ENCODE assay signal across 9 cellular contexts in the genomic region with DNA sequence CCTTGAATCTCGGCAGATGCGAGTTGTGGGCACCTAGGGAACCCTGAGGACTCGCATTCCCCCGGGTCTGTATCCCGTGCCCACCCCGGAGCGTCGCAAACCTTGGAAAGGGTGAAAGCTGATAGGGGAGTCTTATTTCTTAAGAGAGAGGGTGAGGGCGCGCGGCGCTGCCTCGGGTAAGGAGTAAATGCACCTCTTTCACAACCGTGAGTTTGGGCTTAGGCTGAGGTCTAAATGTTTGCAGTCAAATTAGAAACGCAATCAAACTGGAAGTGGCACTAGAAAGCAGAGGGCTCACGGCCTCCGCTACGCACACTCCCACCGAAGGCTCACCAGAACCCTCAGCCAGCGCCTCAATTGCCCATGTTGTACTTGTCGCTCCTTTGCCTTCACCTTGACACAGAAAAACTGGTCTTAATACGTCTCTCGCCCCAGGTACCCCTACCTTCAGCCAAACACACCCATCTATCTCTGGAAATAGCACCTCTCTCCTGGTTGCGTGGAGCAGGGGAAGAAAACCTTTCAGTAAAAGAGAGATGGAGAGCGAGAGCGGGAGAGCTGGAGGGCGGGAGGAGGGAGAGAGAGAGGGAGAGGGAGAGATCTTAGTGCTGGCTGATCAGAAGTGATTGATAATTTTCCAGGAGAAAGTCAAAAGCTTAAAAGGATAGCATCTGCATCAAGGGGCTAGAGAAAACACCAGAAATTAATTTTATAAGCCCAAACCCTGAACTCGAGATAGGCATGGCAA. TPM values are rescaled to one million over a fixed set of nuclear protein-coding genes. Genes with fewer than 3 reads are reported as not detected.
A peak's percentile ranks its signal among the peaks of the same experiment; 100 is the strongest.
DNase-seq lines count a peak whose midpoint lies in the region; ATAC-seq and TF ChIP-seq lines count a peak whose summit lies in the region.
"Had no signal": no experiment of that assay in that cellular context is flagged by ENCODE, and none has a peak within 500 bp of the region (broad histone marks: within the 10 kb centered on the region; RNA-seq: fewer than 3 reads in every experiment).

No MANE protein-coding gene starts in this region.

- no peaks in the 10 kb centered on the region for H3K36me3 Mint-ChIP-seq in osteocyte (ENCODE audit: unreplicated experiment)

- H3K4me3 Mint-ChIP-seq in osteocyte (ENCODE audit: unreplicated experiment), result peak overlapping the region; percentile 57

- H3K27me3 ChIP-seq in heart left ventricle, result peaks cover 0 to 33% (median 0%) of the 10 kb centered on the region in 9 donors

- H3K9ac ChIP-seq in ES-I3 (ENCODE audit: low read depth, low read length), result peak overlapping the region; percentile 55; the same call in 1 of the 2 replicates

- no peaks in the 10 kb centered on the region for H3K9me3 Mint-ChIP-seq in osteocyte (ENCODE audit: unreplicated experiment)

- H3K27ac ChIP-seq in heart left ventricle, result peak overlapping the region; percentile 79 to 99 (median 97)

- H3K27me3 Mint-ChIP-seq in osteocyte (ENCODE audit: unreplicated experiment), result peaks cover 91% of the 10 kb centered on the region

- ATAC-seq in heart left ventricle (no peak), GM18870 (IDR thresholded peaks at IDR 0.05; ENCODE audit: unreplicated experiment) (no peak)

- H3K4me1 ChIP-seq in ES-I3 (ENCODE audit: insufficient read depth, low read length) (peaks cover 12% of the 10 kb centered on the region), heart left ventricle (peaks cover 0 to 54% (median 35%) of the 10 kb centered on the region in 12 donors)

- no peaks in the 10 kb centered on the region for H3K36me3 ChIP-seq in ES-I3 (ENCODE audit: insufficient read depth, low read length)
- peaks cover 0 to 8% (median under 1%) of the 10 kb centered on the region in 9 donors for H3K36me3 ChIP-seq in heart left ventricle

- H3K9me3 ChIP-seq in ES-I3 (ENCODE audit: control insufficient read depth, insufficient read depth, low read length), result no peaks in the 10 kb centered on the region
- no peaks in the 10 kb centered on the region for H3K9me3 ChIP-seq in heart left ventricle

- H3K4me1 Mint-ChIP-seq in osteocyte (ENCODE audit: unreplicated experiment), result peaks cover 47% of the 10 kb centered on the region

- peak; percentile 85 for DNase-seq in SIG-M5 treated with dmso at 0.1 percent for 504 hours (lab: John Stamatoyannopoulos, UW; ENCODE audit: unreplicated experiment)
- DNase-seq in heart left ventricle, result peak in 2 of 5 donors; percentile 23 to 36
- no peak for DNase-seq in osteocyte (ENCODE audit: extremely low spot score, unreplicated experiment)
- DNase-seq in NCI-H1436 treated with DMSO at 0.1 percent for 48 hours (lab: John Stamatoyannopoulos, UW), result no peak
- DNase-seq in HuH-7.5 (ENCODE audit: low spot score), result no peak
- DNase-seq in cerebellar cortex (ENCODE audit: low spot score), result no peak
- DNase-seq: activated effector memory CD4-positive, alpha-beta T cell treated with anti-CD3 and anti-CD28 coated beads, Interleukin-2, amount 50 U/mL, for 16 hours had no signal

- no peak overlapping the region for H3K27ac Mint-ChIP-seq in osteocyte (ENCODE audit: unreplicated experiment)

- TF ChIP-seq POLR2A in heart left ventricle (IDR thresholded peaks at IDR 0.05), result no peak

- TF ChIP-seq CTCF in heart left ventricle (IDR thresholded peaks at IDR 0.05) (no peak), osteocyte (IDR thresholded peaks at IDR 0.05) (no peak)

- peak overlapping the region in 11 of 12 donors; percentile 30 to 99 (median 94) for H3K4me3 ChIP-seq in heart left ventricle

- WGBS in heart left ventricle, 4 donors, result 30 to 45% (median 40%) methylated on average over 24 to 28 of the region's 28 CpGs

- intact Hi-C loops in heart left ventricle (cut with DNase I), result loop anchor here in 8 of 10 donors (1.0 to 10.0 kb wide), 10 partner anchors 35 to 1577 kb away; no protein-coding TSS in a partner anchor

RNA-seq across cellular contexts. Expression of a gene that starts 1.7 kb away (rescaled TPM):
- total RNA-seq in heart left ventricle, result 10 to 100 TPM in 3 of 9 donors, 1 to 10 TPM in 6; 3.3 to 14.8 (median 6.7) TPM
- polyA plus RNA-seq in heart left ventricle, result 1 to 10 TPM; 3.7 to 7.6 TPM
- 0.54 and 1.5 TPM in 2 replicates for total RNA-seq in osteocyte
